In the genomic region with DNA sequence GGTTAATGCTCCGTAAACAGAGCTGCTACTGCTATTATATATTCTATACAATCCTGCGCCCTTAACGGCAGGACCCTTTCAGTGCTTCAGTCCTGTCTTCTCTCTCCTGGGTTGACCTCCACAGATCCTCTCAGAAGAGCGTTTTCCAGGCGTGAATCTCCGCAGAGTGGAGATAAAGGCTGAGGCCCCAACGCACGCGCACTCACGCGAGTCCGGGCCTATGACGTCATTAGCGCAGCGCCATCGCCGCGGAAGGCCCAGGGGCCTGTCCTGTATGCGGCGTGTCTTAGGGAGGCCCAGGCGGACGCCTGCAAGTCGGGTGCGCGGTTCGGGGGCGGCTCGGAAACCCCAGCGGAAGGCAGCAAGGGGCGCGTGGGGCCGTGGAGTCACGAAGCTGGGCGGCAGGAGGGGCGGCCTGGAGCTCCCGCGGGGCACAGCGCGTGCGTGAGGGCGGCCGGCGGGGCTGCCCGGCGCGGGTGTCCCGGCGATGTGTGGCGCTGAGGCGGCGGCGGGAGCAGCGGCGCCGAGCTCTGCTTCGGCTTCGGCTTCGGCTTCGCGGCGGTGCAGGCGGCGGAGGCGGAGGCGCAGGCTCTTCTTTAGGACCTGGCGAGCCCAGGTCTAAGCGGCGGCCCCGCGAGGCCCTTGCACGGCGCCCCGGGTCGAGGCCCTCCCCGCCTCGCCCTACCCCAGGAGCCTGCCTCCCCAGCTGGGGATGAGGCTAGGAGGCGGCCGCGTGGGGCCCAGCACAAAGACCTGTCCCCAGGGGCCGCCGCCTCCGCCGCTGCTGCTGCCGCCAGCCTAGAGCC, we compare ENCODE assay signal across 1 cellular context.
TF ChIP-seq lines count a peak whose summit lies in the region.

A gene with protein sequence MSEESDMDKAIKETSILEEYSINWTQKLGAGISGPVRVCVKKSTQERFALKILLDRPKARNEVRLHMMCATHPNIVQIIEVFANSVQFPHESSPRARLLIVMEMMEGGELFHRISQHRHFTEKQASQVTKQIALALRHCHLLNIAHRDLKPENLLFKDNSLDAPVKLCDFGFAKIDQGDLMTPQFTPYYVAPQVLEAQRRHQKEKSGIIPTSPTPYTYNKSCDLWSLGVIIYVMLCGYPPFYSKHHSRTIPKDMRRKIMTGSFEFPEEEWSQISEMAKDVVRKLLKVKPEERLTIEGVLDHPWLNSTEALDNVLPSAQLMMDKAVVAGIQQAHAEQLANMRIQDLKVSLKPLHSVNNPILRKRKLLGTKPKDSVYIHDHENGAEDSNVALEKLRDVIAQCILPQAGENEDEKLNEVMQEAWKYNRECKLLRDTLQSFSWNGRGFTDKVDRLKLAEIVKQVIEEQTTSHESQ (plus strand): TSS at position 479 of the 806 bp plus-strand sequence. CDS start 506 bp downstream, outside the sequence.

TF ChIP-seq in HEK293, 187 proteins besides CTCF, POLR2A, EP300 and RAD21 (continued from another document and continues in another):
- TF ChIP-seq, protein P1, sequence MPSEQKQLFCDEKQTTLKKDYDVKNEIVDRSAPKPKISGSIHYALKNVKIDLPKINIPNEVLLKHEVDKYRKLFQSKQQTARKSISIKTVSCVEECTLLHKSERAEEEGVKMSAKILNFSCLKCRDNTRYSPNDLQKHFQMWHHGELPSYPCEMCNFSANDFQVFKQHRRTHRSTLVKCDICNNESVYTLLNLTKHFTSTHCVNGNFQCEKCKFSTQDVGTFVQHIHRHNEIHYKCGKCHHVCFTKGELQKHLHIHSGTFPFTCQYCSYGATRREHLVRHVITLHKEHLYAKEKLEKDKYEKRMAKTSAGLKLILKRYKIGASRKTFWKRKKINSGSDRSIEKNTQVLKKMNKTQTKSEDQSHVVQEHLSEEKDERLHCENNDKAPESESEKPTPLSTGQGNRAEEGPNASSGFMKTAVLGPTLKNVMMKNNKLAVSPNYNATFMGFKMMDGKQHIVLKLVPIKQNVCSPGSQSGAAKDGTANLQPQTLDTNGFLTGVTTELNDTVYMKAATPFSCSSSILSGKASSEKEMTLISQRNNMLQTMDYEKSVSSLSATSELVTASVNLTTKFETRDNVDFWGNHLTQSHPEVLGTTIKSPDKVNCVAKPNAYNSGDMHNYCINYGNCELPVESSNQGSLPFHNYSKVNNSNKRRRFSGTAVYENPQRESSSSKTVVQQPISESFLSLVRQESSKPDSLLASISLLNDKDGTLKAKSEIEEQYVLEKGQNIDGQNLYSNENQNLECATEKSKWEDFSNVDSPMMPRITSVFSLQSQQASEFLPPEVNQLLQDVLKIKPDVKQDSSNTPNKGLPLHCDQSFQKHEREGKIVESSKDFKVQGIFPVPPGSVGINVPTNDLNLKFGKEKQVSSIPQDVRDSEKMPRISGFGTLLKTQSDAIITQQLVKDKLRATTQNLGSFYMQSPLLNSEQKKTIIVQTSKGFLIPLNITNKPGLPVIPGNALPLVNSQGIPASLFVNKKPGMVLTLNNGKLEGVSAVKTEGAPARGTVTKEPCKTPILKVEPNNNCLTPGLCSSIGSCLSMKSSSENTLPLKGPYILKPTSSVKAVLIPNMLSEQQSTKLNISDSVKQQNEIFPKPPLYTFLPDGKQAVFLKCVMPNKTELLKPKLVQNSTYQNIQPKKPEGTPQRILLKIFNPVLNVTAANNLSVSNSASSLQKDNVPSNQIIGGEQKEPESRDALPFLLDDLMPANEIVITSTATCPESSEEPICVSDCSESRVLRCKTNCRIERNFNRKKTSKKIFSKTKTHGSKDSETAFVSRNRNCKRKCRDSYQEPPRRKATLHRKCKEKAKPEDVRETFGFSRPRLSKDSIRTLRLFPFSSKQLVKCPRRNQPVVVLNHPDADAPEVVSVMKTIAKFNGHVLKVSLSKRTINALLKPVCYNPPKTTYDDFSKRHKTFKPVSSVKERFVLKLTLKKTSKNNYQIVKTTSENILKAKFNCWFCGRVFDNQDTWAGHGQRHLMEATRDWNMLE (tag by site-specific recombination; conservative IDR thresholded peaks at IDR 0.05; ENCODE audit: low read depth), result peak; percentile 45
- TF ChIP-seq, protein P2, sequence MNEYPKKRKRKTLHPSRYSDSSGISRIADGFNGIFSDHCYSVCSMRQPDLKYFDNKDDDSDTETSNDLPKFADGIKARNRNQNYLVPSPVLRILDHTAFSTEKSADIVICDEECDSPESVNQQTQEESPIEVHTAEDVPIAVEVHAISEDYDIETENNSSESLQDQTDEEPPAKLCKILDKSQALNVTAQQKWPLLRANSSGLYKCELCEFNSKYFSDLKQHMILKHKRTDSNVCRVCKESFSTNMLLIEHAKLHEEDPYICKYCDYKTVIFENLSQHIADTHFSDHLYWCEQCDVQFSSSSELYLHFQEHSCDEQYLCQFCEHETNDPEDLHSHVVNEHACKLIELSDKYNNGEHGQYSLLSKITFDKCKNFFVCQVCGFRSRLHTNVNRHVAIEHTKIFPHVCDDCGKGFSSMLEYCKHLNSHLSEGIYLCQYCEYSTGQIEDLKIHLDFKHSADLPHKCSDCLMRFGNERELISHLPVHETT (tag by site-specific recombination; IDR thresholded peaks at IDR 0.05), result peak; percentile 95
- peak; percentile 33; the same call in 1 of the 2 replicates for TF ChIP-seq ZNF24 (tag by site-specific recombination; IDR thresholded peaks at IDR 0.05)
- TF ChIP-seq, protein P3, sequence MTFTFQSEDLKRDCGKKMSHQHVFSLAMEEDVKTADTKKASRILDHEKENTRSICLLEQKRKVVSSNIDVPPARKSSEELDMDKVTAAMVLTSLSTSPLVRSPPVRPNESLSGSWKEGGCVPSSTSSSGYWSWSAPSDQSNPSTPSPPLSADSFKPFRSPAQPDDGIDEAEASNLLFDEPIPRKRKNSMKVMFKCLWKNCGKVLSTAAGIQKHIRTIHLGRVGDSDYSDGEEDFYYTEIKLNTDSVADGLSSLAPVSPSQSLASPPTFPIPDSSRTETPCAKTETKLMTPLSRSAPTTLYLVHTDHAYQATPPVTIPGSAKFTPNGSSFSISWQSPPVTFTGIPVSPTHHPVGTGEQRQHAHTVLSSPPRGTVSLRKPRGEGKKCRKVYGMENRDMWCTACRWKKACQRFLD (tag by site-specific recombination; IDR thresholded peaks at IDR 0.05), result no peak
- TF ChIP-seq, protein P4, sequence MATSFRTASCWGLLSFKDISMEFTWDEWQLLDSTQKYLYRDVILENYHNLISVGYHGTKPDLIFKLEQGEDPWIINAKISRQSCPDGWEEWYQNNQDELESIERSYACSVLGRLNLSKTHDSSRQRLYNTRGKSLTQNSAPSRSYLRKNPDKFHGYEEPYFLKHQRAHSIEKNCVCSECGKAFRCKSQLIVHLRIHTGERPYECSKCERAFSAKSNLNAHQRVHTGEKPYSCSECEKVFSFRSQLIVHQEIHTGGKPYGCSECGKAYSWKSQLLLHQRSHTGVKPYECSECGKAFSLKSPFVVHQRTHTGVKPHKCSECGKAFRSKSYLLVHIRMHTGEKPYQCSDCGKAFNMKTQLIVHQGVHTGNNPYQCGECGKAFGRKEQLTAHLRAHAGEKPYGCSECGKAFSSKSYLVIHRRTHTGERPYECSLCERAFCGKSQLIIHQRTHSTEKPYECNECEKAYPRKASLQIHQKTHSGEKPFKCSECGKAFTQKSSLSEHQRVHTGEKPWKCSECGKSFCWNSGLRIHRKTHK (tag by site-specific recombination; IDR thresholded peaks at IDR 0.05), result no peak
- TF ChIP-seq ZFP37 (tag by site-specific recombination; IDR thresholded peaks at IDR 0.05), result no peak
- TF ChIP-seq ZNF302 (tag by site-specific recombination; IDR thresholded peaks at IDR 0.05; ENCODE audit: low read depth), result no peak
- TF ChIP-seq, protein P5, sequence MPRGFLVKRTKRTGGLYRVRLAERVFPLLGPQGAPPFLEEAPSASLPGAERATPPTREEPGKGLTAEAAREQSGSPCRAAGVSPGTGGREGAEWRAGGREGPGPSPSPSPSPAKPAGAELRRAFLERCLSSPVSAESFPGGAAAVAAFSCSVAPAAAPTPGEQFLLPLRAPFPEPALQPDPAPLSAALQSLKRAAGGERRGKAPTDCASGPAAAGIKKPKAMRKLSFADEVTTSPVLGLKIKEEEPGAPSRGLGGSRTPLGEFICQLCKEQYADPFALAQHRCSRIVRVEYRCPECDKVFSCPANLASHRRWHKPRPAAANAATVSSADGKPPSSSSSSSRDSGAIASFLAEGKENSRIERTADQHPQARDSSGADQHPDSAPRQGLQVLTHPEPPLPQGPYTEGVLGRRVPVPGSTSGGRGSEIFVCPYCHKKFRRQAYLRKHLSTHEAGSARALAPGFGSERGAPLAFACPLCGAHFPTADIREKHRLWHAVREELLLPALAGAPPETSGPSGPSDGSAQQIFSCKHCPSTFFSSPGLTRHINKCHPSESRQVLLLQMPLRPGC (tag by site-specific recombination; IDR thresholded peaks at IDR 0.05), result peak; percentile 80
- peak; percentile 80 for TF ChIP-seq KLF16 (tag by site-specific recombination; IDR thresholded peaks at IDR 0.05)
- TF ChIP-seq, protein P6, sequence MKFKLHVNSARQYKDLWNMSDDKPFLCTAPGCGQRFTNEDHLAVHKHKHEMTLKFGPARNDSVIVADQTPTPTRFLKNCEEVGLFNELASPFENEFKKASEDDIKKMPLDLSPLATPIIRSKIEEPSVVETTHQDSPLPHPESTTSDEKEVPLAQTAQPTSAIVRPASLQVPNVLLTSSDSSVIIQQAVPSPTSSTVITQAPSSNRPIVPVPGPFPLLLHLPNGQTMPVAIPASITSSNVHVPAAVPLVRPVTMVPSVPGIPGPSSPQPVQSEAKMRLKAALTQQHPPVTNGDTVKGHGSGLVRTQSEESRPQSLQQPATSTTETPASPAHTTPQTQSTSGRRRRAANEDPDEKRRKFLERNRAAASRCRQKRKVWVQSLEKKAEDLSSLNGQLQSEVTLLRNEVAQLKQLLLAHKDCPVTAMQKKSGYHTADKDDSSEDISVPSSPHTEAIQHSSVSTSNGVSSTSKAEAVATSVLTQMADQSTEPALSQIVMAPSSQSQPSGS (tag by site-specific recombination; IDR thresholded peaks at IDR 0.05; ENCODE audit: low read depth), result peak; percentile 100
- no peak for TF ChIP-seq ZNF585B (tag by site-specific recombination; IDR thresholded peaks at IDR 0.05)
- peak; percentile 61 for TF ChIP-seq ZNF610 (tag by site-specific recombination; IDR thresholded peaks at IDR 0.05; ENCODE audit: borderline replicate concordance)
- 0 out of 2 replicates have a peak, but pooled peaks have one; percentile 11 for TF ChIP-seq ZBTB20 (tag by site-specific recombination; IDR thresholded peaks at IDR 0.05)
- peak; percentile 82 for TF ChIP-seq ZBTB8A (tag by site-specific recombination; IDR thresholded peaks at IDR 0.05)
- TF ChIP-seq ZNF146 (tag by site-specific recombination; IDR thresholded peaks at IDR 0.05), result no peak
- no peak for TF ChIP-seq ZNF112 (tag by site-specific recombination; IDR thresholded peaks at IDR 0.05)
- TF ChIP-seq MYNN (tag by site-specific recombination; IDR thresholded peaks at IDR 0.05; ENCODE audit: borderline replicate concordance), result no peak
- TF ChIP-seq, protein P7, sequence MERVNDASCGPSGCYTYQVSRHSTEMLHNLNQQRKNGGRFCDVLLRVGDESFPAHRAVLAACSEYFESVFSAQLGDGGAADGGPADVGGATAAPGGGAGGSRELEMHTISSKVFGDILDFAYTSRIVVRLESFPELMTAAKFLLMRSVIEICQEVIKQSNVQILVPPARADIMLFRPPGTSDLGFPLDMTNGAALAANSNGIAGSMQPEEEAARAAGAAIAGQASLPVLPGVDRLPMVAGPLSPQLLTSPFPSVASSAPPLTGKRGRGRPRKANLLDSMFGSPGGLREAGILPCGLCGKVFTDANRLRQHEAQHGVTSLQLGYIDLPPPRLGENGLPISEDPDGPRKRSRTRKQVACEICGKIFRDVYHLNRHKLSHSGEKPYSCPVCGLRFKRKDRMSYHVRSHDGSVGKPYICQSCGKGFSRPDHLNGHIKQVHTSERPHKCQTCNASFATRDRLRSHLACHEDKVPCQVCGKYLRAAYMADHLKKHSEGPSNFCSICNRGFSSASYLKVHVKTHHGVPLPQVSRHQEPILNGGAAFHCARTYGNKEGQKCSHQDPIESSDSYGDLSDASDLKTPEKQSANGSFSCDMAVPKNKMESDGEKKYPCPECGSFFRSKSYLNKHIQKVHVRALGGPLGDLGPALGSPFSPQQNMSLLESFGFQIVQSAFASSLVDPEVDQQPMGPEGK (tag by site-specific recombination; IDR thresholded peaks at IDR 0.05), result no peak
- TF ChIP-seq ZSCAN16 (tag by site-specific recombination; IDR thresholded peaks at IDR 0.05), result no peak
- no peak for TF ChIP-seq ZNF426 (tag by site-specific recombination; IDR thresholded peaks at IDR 0.05)
- peak; percentile 54; the same call in 1 of the 2 replicates for TF ChIP-seq IKZF3 (tag by site-specific recombination; IDR thresholded peaks at IDR 0.05)
- TF ChIP-seq, protein P8, sequence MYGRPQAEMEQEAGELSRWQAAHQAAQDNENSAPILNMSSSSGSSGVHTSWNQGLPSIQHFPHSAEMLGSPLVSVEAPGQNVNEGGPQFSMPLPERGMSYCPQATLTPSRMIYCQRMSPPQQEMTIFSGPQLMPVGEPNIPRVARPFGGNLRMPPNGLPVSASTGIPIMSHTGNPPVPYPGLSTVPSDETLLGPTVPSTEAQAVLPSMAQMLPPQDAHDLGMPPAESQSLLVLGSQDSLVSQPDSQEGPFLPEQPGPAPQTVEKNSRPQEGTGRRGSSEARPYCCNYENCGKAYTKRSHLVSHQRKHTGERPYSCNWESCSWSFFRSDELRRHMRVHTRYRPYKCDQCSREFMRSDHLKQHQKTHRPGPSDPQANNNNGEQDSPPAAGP (tag by site-specific recombination; IDR thresholded peaks at IDR 0.05), result peak; percentile 87
- no peak for TF ChIP-seq RBAK (tag by site-specific recombination; IDR thresholded peaks at IDR 0.05)
- no peak for TF ChIP-seq ZNF747 (tag by site-specific recombination; IDR thresholded peaks at IDR 0.05)
- TF ChIP-seq ZNF157 (tag by site-specific recombination; IDR thresholded peaks at IDR 0.05), result no peak
- no peak for TF ChIP-seq ZNF248 (tag by site-specific recombination; IDR thresholded peaks at IDR 0.05)
- peak; percentile 87 for TF ChIP-seq ZBTB17 (tag by site-specific recombination; IDR thresholded peaks at IDR 0.05)
- peak; percentile 80 for TF ChIP-seq SP7 (tag by site-specific recombination; IDR thresholded peaks at IDR 0.05)
- TF ChIP-seq, protein P9, sequence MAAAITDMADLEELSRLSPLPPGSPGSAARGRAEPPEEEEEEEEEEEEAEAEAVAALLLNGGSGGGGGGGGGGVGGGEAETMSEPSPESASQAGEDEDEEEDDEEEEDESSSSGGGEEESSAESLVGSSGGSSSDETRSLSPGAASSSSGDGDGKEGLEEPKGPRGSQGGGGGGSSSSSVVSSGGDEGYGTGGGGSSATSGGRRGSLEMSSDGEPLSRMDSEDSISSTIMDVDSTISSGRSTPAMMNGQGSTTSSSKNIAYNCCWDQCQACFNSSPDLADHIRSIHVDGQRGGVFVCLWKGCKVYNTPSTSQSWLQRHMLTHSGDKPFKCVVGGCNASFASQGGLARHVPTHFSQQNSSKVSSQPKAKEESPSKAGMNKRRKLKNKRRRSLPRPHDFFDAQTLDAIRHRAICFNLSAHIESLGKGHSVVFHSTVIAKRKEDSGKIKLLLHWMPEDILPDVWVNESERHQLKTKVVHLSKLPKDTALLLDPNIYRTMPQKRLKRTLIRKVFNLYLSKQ (tag by site-specific recombination; IDR thresholded peaks at IDR 0.05; ENCODE audit: borderline replicate concordance), result no peak
- TF ChIP-seq ZNF560 (tag by site-specific recombination; IDR thresholded peaks at IDR 0.05; ENCODE audit: borderline replicate concordance), result no peak
- no peak for TF ChIP-seq ZNF623 (tag by site-specific recombination; IDR thresholded peaks at IDR 0.05)
- no peak; the same call in 1 of the 2 replicates for TF ChIP-seq REPIN1 (tag by site-specific recombination; IDR thresholded peaks at IDR 0.05; ENCODE audit: low read depth)
- TF ChIP-seq YY1 (tag by site-specific recombination; IDR thresholded peaks at IDR 0.05), result peak; percentile 84
- peak; percentile 89 for TF ChIP-seq KLF8 (tag by site-specific recombination; IDR thresholded peaks at IDR 0.05)
